ENCODE assay signal across 7 cellular contexts in genomic region chr17:48893646-48894508, GRCh38. TPM values are rescaled to one million over a fixed set of nuclear protein-coding genes. Genes with fewer than 3 reads are reported as not detected.
DNase-seq lines count a peak whose midpoint lies in the region; ATAC-seq and TF ChIP-seq lines count a peak whose summit lies in the region.

No MANE protein-coding gene starts in this region.

- POLR2A ChIA-PET in activated CD8-positive, alpha-beta T cell treated with anti-CD3 and anti-CD28 coated beads, Interleukin-2, amount 10 ng/mL, durations not matched to agents 7 days and 5 days (lab: Charles Lee) = interaction anchor here (0.6 to 3.6 kb wide), 6 partner anchors 15 to 447 kb away, joined by 3 to 46 read pairs (median 4); partner anchors contain the start of genes SNF8 and UBE2Z

- H3K4me3 Mint-ChIP-seq in activated CD8-positive, alpha-beta T cell treated with anti-CD3 and anti-CD28 coated beads, Interleukin-2, amount 10 ng/mL, durations not matched to agents 7 days and 5 days = peak overlapping the region; percentile 89
- H3K4me3 Mint-ChIP-seq in stimulated activated naive B cell treated with anti-CD40 and anti-IgM and Interleukin-4, amounts not matched to agents 10 μg/mL and 1 μg/mL and 100 μg/mL, for 72 hours = peak overlapping the region; percentile 97 to 100

- TF ChIP-seq CTCF in HL-60 (IDR thresholded peaks at IDR 0.05; ENCODE audit: insufficient read depth, low read length) (no peak), GM13977 (IDR thresholded peaks at IDR 0.05; ENCODE audit: extremely low read depth, insufficient read depth, missing control alignments) (no peak), omental fat pad (IDR thresholded peaks at IDR 0.05) (no peak)

- H3K36me3 Mint-ChIP-seq in activated CD8-positive, alpha-beta T cell treated with anti-CD3 and anti-CD28 coated beads, Interleukin-2, amount 10 ng/mL, durations not matched to agents 7 days and 5 days (ENCODE audit: low read depth) = peaks cover 20% of the 10 kb centered on the region
- peaks cover 12 to 28% of the 10 kb centered on the region in 2 donors for H3K36me3 Mint-ChIP-seq in stimulated activated naive B cell treated with anti-CD40 and anti-IgM and Interleukin-4, amounts not matched to agents 10 μg/mL and 1 μg/mL and 100 μg/mL, for 72 hours

- no peaks in the 10 kb centered on the region for H3K9me3 ChIP-seq in iPS-18c (ENCODE audit: control insufficient read depth, insufficient read depth, low read length)

- no peaks in the 10 kb centered on the region for H3K9me3 Mint-ChIP-seq in activated CD8-positive, alpha-beta T cell treated with anti-CD3 and anti-CD28 coated beads, Interleukin-2, amount 10 ng/mL, durations not matched to agents 7 days and 5 days (ENCODE audit: insufficient read depth)
- H3K9me3 Mint-ChIP-seq in stimulated activated naive B cell treated with anti-CD40 and anti-IgM and Interleukin-4, amounts not matched to agents 10 μg/mL and 1 μg/mL and 100 μg/mL, for 72 hours = no peaks in the 10 kb centered on the region

- in situ Hi-C loops in GM13977 (cut with MboI; ENCODE audit: low pct_unique_long_range_greater_than_20kb, low sequenced_read_pairs, unreplicated experiment) = loop anchor here (25.0 kb wide), 1 partner anchor 207 kb away; no protein-coding TSS in a partner anchor

- H3K4me3 ChIP-seq in HL-60 (replicated peaks; ENCODE audit: insufficient read depth, low read length) (peak overlapping the region; percentile 84), iPS-18c (ENCODE audit: insufficient read depth, low read depth, low read length) (peak overlapping the region; percentile 97)

- H3K27me3 Mint-ChIP-seq in activated CD8-positive, alpha-beta T cell treated with anti-CD3 and anti-CD28 coated beads, Interleukin-2, amount 10 ng/mL, durations not matched to agents 7 days and 5 days (ENCODE audit: low read depth) = no peaks in the 10 kb centered on the region
- H3K27me3 Mint-ChIP-seq in stimulated activated naive B cell treated with anti-CD40 and anti-IgM and Interleukin-4, amounts not matched to agents 10 μg/mL and 1 μg/mL and 100 μg/mL, for 72 hours = no peaks in the 10 kb centered on the region

- no peak for ATAC-seq in activated CD8-positive, alpha-beta T cell treated with anti-CD3 and anti-CD28 coated beads, Interleukin-2, amount 10 ng/mL, durations not matched to agents 7 days and 5 days
- ATAC-seq in stimulated activated naive B cell treated with anti-CD40 and anti-IgM and Interleukin-4, amounts not matched to agents 10 μg/mL and 1 μg/mL and 100 μg/mL, for 72 hours (replicated peaks) = no peak
- ATAC-seq in omental fat pad (ENCODE audit: low FRiP score) = no peak

- no peak for DNase-seq in HL-60 (ENCODE audit: low read depth in 1 of 2, low spot score in 1 of 2)
- no peak for DNase-seq in activated CD8-positive, alpha-beta T cell treated with anti-CD3 and anti-CD28 coated beads, Interleukin-2, amount 10 ng/mL, durations not matched to agents 7 days and 5 days
- no peak for DNase-seq in stimulated activated naive B cell treated with anti-CD40 and anti-IgM and Interleukin-4, amounts not matched to agents 10 μg/mL and 1 μg/mL and 100 μg/mL, for 72 hours
- no peak for DNase-seq in GM13977 (ENCODE audit: low spot score)
- DNase-seq in omental fat pad (ENCODE audit: low spot score) = no peak
- no peak for DNase-seq in epidermal melanocyte (ENCODE audit: insufficient read length, low spot score)

- peaks cover 38% of the 10 kb centered on the region for H3K4me1 Mint-ChIP-seq in activated CD8-positive, alpha-beta T cell treated with anti-CD3 and anti-CD28 coated beads, Interleukin-2, amount 10 ng/mL, durations not matched to agents 7 days and 5 days (ENCODE audit: low read depth)
- H3K4me1 Mint-ChIP-seq in stimulated activated naive B cell treated with anti-CD40 and anti-IgM and Interleukin-4, amounts not matched to agents 10 μg/mL and 1 μg/mL and 100 μg/mL, for 72 hours = peaks cover 7 to 33% of the 10 kb centered on the region in 2 donors

- no peaks in the 10 kb centered on the region for H3K27me3 ChIP-seq in HL-60 (ENCODE audit: insufficient read depth, poor library complexity, severe bottlenecking)

- H3K27ac ChIP-seq in HL-60 (replicated peaks) = peak overlapping the region; percentile 83; the same call in 1 of the 2 replicates

- CTCF ChIA-PET in activated CD8-positive, alpha-beta T cell treated with anti-CD3 and anti-CD28 coated beads, Interleukin-2, amount 10 ng/mL, durations not matched to agents 7 days and 5 days (lab: Charles Lee) = interaction anchor here (1.1 to 4.6 kb wide), 8 partner anchors 9 to 215 kb away, joined by 3 to 36 read pairs (median 14); partner anchors contain the start of gene UBE2Z

- peak overlapping the region; percentile 88 for H3K27ac Mint-ChIP-seq in activated CD8-positive, alpha-beta T cell treated with anti-CD3 and anti-CD28 coated beads, Interleukin-2, amount 10 ng/mL, durations not matched to agents 7 days and 5 days
- no peak overlapping the region for H3K27ac Mint-ChIP-seq in stimulated activated naive B cell treated with anti-CD40 and anti-IgM and Interleukin-4, amounts not matched to agents 10 μg/mL and 1 μg/mL and 100 μg/mL, for 72 hours

RNA-seq across cellular contexts. Expression of gene ATP5MC1, which starts 1.3 kb away (rescaled TPM):
- total RNA-seq in activated CD8-positive, alpha-beta T cell treated with anti-CD3 and anti-CD28 coated beads, Interleukin-2, amount 10 ng/mL, durations not matched to agents 7 days and 5 days = 100 to 1,000 TPM in 1 of 2 experiments, 10 to 100 TPM in 1; 96.7 to 100 TPM
- 100 to 1,000 TPM in 1 of 4 donors, 10 to 100 TPM in 3; 47.9 to 106 (median 83.0) TPM for total RNA-seq in omental fat pad

RNA-seq across cellular contexts. Expression of gene UBE2Z, which starts 14.3 kb away (rescaled TPM):
- 10 to 100 TPM; 61.8 to 62.4 TPM for total RNA-seq in activated CD8-positive, alpha-beta T cell treated with anti-CD3 and anti-CD28 coated beads, Interleukin-2, amount 10 ng/mL, durations not matched to agents 7 days and 5 days
- 10 to 100 TPM; 54.0 to 63.2 (median 56.5) TPM for total RNA-seq in omental fat pad

RNA-seq across cellular contexts. Expression of gene SNF8, which starts 50.8 kb away (rescaled TPM):
- total RNA-seq in activated CD8-positive, alpha-beta T cell treated with anti-CD3 and anti-CD28 coated beads, Interleukin-2, amount 10 ng/mL, durations not matched to agents 7 days and 5 days = 100 to 1,000 TPM; 124 to 125 TPM
- total RNA-seq in omental fat pad = 10 to 100 TPM; 64.0 to 91.9 (median 76.8) TPM
